In genomic region chr9:129080608-129081387, GRCh38 we compare ENCODE assay signal across 8 cellular contexts. TPM values are rescaled to one million over a fixed set of nuclear protein-coding genes. Genes with fewer than 3 reads are reported as not detected.
A peak's percentile ranks its signal among the peaks of the same experiment; 100 is the strongest.
DNase-seq lines count a peak whose midpoint lies in the region; ATAC-seq and TF ChIP-seq lines count a peak whose summit lies in the region.

DOLPP1 (plus strand) TSS chr9:129081111; CDS start chr9:129081132, 21 bp downstream.

- peak; percentile 98 for ATAC-seq in RWPE2 (ENCODE audit: low read depth)
- peak; percentile 94 to 95 for ATAC-seq in naive thymus-derived CD8-positive, alpha-beta T cell

- no peaks in the 10 kb centered on the region for H3K27me3 Mint-ChIP-seq in activated T-helper 2 cell treated with anti-CD3 and anti-CD28 coated beads, Interferon-gamma antibody, Interleukin-2, Interleukin-4, amounts not matched to agents 10 μg/mL and 5 μg/mL and 100 μg/mL, durations not matched to agents 14 hours and 24 hours and 36 hours (ENCODE audit: low read depth)
- H3K27me3 Mint-ChIP-seq in naive thymus-derived CD8-positive, alpha-beta T cell: no peaks in the 10 kb centered on the region

- peaks cover 8% of the 10 kb centered on the region for H3K36me3 Mint-ChIP-seq in activated T-helper 2 cell treated with anti-CD3 and anti-CD28 coated beads, Interferon-gamma antibody, Interleukin-2, Interleukin-4, amounts not matched to agents 10 μg/mL and 5 μg/mL and 100 μg/mL, durations not matched to agents 14 hours and 24 hours and 36 hours (ENCODE audit: low read depth)
- peaks cover 0 to 9% (median 0%) of the 10 kb centered on the region in 3 donors for H3K36me3 Mint-ChIP-seq in naive thymus-derived CD8-positive, alpha-beta T cell

- H3K4me3 Mint-ChIP-seq in activated T-helper 2 cell treated with anti-CD3 and anti-CD28 coated beads, Interferon-gamma antibody, Interleukin-2, Interleukin-4, amounts not matched to agents 10 μg/mL and 5 μg/mL and 100 μg/mL, durations not matched to agents 14 hours and 24 hours and 36 hours (ENCODE audit: low read depth): peak within 1 kb of the TSS; percentile 90
- H3K4me3 Mint-ChIP-seq in naive thymus-derived CD8-positive, alpha-beta T cell: peak within 1 kb of the TSS; percentile 83 to 93 (median 89)

- peaks cover 5% of the 10 kb centered on the region for H3K36me3 ChIP-seq in RWPE2 (ENCODE audit: low read depth)

- intact Hi-C loops in activated T-helper 2 cell treated with anti-CD3 and anti-CD28 coated beads, Interferon-gamma antibody, Interleukin-2, Interleukin-4, amounts not matched to agents 10 μg/mL and 5 μg/mL and 100 μg/mL, durations not matched to agents 14 hours and 24 hours and 36 hours (cut with micrococcal nuclease): loop anchor here (1.0 to 2.0 kb wide), 2 partner anchors 31 to 44 kb away; partner anchors contain the start of genes MIGA2 and PTPA

- peak within 1 kb of the TSS; percentile 80 for H3K4me3 ChIP-seq in RWPE2 (ENCODE audit: severe bottlenecking)
- H3K4me3 ChIP-seq in fibroblast of mammary gland (ENCODE audit: control insufficient read depth, low read depth, low read length): peak within 1 kb of the TSS; percentile 85

- H3K9me3 ChIP-seq in RWPE2 (ENCODE audit: severe bottlenecking): no peaks in the 10 kb centered on the region

- peak within 1 kb of the TSS; percentile 24 for H3K27ac ChIP-seq in RWPE2 (ENCODE audit: poor library complexity, severe bottlenecking)

- POLR2A ChIA-PET in naive thymus-derived CD8-positive, alpha-beta T cell (lab: Charles Lee): interaction anchor here (0.5 to 2.3 kb wide), 19 partner anchors 8 to 1015 kb away, joined by 3 to 39 read pairs (median 3); partner anchors contain the start of genes CRAT, IER5L, MIGA2 and PTPA

- peak; percentile 100 for DNase-seq in EH (ENCODE audit: low read depth)
- DNase-seq in H4 (ENCODE audit: low spot score): peak; percentile 98
- DNase-seq in LoVo (ENCODE audit: low spot score): peak; percentile 95
- peak; percentile 100 for DNase-seq in RWPE2 (ENCODE audit: low spot score)
- peak; percentile 99 for DNase-seq in activated T-helper 2 cell treated with anti-CD3 and anti-CD28 coated beads, Interferon-gamma antibody, Interleukin-2, Interleukin-4, amounts not matched to agents 10 μg/mL and 5 μg/mL and 100 μg/mL, durations not matched to agents 14 hours and 24 hours and 36 hours (ENCODE audit: low spot score)
- DNase-seq in fibroblast of mammary gland (ENCODE audit: low read depth): peak; percentile 98
- peak; percentile 96 to 100 (median 99) for DNase-seq in naive thymus-derived CD8-positive, alpha-beta T cell
- DNase-seq in stimulated activated naive CD4-positive, alpha-beta T cell (lab: John Stamatoyannopoulos, UW): peak; percentile 97 to 100 (median 98)

- peaks cover 5% of the 10 kb centered on the region for H3K4me1 ChIP-seq in RWPE2 (ENCODE audit: insufficient read depth, poor library complexity, severe bottlenecking)

- no peaks in the 10 kb centered on the region for H3K9me3 Mint-ChIP-seq in activated T-helper 2 cell treated with anti-CD3 and anti-CD28 coated beads, Interferon-gamma antibody, Interleukin-2, Interleukin-4, amounts not matched to agents 10 μg/mL and 5 μg/mL and 100 μg/mL, durations not matched to agents 14 hours and 24 hours and 36 hours
- no peaks in the 10 kb centered on the region for H3K9me3 Mint-ChIP-seq in naive thymus-derived CD8-positive, alpha-beta T cell

- H3K27ac Mint-ChIP-seq in activated T-helper 2 cell treated with anti-CD3 and anti-CD28 coated beads, Interferon-gamma antibody, Interleukin-2, Interleukin-4, amounts not matched to agents 10 μg/mL and 5 μg/mL and 100 μg/mL, durations not matched to agents 14 hours and 24 hours and 36 hours: peak within 1 kb of the TSS; percentile 63
- peak within 1 kb of the TSS; percentile 72 to 96 (median 84) for H3K27ac Mint-ChIP-seq in naive thymus-derived CD8-positive, alpha-beta T cell

- TF ChIP-seq CTCF in RWPE2 (IDR thresholded peaks at IDR 0.05; ENCODE audit: poor library complexity, severe bottlenecking) (no peak), fibroblast of mammary gland (conservative IDR thresholded peaks at IDR 0.05; ENCODE audit: control insufficient read depth, insufficient read depth, low read depth, low read length) (no peak)

- peaks cover 16% of the 10 kb centered on the region for H3K4me1 Mint-ChIP-seq in activated T-helper 2 cell treated with anti-CD3 and anti-CD28 coated beads, Interferon-gamma antibody, Interleukin-2, Interleukin-4, amounts not matched to agents 10 μg/mL and 5 μg/mL and 100 μg/mL, durations not matched to agents 14 hours and 24 hours and 36 hours (ENCODE audit: low read depth)
- H3K4me1 Mint-ChIP-seq in naive thymus-derived CD8-positive, alpha-beta T cell: peaks cover 8 to 38% (median 27%) of the 10 kb centered on the region in 4 donors

- H3K27me3 ChIP-seq in RWPE2 (ENCODE audit: insufficient read depth, poor library complexity, severe bottlenecking): no peaks in the 10 kb centered on the region

RNA-seq across cellular contexts. Expression of gene DOLPP1, which starts in this region (rescaled TPM):
- total RNA-seq in H4 (2014; rRNA removed; shearing (Covaris generic)): 17.1 and 17.5 TPM in 2 replicates
- 20.2 and 22.9 TPM in 2 replicates for total RNA-seq in activated T-helper 2 cell treated with anti-CD3 and anti-CD28 coated beads, Interferon-gamma antibody, Interleukin-2, Interleukin-4, amounts not matched to agents 10 μg/mL and 5 μg/mL and 100 μg/mL, durations not matched to agents 14 hours and 24 hours and 36 hours
- total RNA-seq in naive thymus-derived CD8-positive, alpha-beta T cell: 10 to 100 TPM in 1 of 2 experiments, 1 to 10 TPM in 1; 9.5 to 11.1 TPM
- 1 to 10 TPM; 5.7 to 7.9 (median 7.1) TPM for polyA plus RNA-seq in naive thymus-derived CD8-positive, alpha-beta T cell

Comparison
In these comparisons a context has a peak if more than half of its experiments do, and no peak if none do; other contexts are left out.
1. Peak in every context shown above with its lines: DNase-seq, ATAC-seq, H3K4me3 ChIP-seq and H3K27ac ChIP-seq.